2 cellular contexts compared by ENCODE assay signal in the genomic region with DNA sequence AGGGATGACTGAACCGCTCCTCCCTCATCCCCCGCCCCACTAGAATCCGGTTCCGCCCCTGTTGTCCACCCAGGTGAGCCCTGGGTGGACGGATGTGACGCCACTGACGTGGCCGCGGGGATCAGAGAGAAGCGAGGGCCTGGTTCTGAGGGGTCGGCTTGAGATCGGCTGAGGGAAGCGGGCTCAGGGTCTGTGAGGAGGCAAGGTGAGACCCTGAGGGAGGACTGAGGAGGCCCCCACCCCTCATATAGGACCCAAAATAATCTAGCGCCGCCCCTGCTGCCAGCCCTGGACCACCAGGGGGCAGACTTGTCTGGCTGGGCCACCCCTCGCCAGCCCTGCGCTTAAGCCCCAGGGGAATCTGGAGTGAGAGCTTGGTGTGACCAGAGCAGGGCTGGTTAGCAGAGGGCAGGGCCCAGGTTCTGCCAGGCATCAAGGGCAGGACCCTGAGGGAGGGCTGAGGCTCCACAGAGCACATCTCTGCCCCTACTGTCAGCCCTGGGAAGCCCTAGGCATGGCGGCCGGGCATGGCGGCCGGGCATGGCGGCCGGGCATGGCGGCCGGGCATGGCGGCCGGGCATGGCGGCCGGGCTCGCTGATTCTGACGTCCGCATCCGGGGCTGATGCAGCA.
TF ChIP-seq lines count a peak whose summit lies in the region.

TSS of gene MAGEA8 (plus strand) at position 103 of the 631 bp plus-strand sequence. CDS start 3,090 bp downstream, outside the sequence.

TF ChIP-seq in IMR-90, 13 proteins besides CTCF, POLR2A, EP300 and RAD21:
- no peak for TF ChIP-seq FOS (IDR thresholded peaks at IDR 0.05; ENCODE audit: low read depth, low read length)
- TF ChIP-seq CHD1 (IDR thresholded peaks at IDR 0.05; ENCODE audit: low read depth, low read length) = no peak
- TF ChIP-seq MXI1 (IDR thresholded peaks at IDR 0.05; ENCODE audit: borderline replicate concordance, low read depth, low read length) = no peak
- TF ChIP-seq RCOR1 (IDR thresholded peaks at IDR 0.05; ENCODE audit: insufficient replicate concordance, low read length) = no peak
- no peak for TF ChIP-seq MAZ (IDR thresholded peaks at IDR 0.05; ENCODE audit: borderline replicate concordance, low read depth, low read length)
- TF ChIP-seq RFX5 (IDR thresholded peaks at IDR 0.05; ENCODE audit: low read depth, low read length) = no peak
- TF ChIP-seq BHLHE40 (IDR thresholded peaks at IDR 0.05; ENCODE audit: low read depth, low read length) = no peak
- no peak for TF ChIP-seq MAFK (IDR thresholded peaks at IDR 0.05; ENCODE audit: low read depth, low read length)

TF ChIP-seq in GM12878, 131 proteins besides CTCF, POLR2A, EP300 and RAD21:
- TF ChIP-seq LARP7 (IDR thresholded peaks at IDR 0.05) = no peak
- TF ChIP-seq IKZF1 (conservative IDR thresholded peaks at IDR 0.05) = no peak
- no peak for TF ChIP-seq MTA2 (IDR thresholded peaks at IDR 0.05; ENCODE audit: low read depth)
- no peak for TF ChIP-seq SRF (IDR thresholded peaks at IDR 0.05; ENCODE audit: low read depth in 2 of 2, low read length in 2 of 2)
- no peak for TF ChIP-seq PAX5 (IDR thresholded peaks at IDR 0.05; ENCODE audit: borderline replicate concordance, low read depth, low read length)
- no peak for TF ChIP-seq WRNIP1 (IDR thresholded peaks at IDR 0.05; ENCODE audit: borderline replicate concordance, low read depth, low read length)
- TF ChIP-seq BHLHE40 (IDR thresholded peaks at IDR 0.05; ENCODE audit: borderline replicate concordance in 1 of 2, low read depth in 2 of 2, low read length in 1 of 2) = no peak
- TF ChIP-seq, protein P1, sequence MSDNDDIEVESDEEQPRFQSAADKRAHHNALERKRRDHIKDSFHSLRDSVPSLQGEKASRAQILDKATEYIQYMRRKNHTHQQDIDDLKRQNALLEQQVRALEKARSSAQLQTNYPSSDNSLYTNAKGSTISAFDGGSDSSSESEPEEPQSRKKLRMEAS (IDR thresholded peaks at IDR 0.05; ENCODE audit: low read depth, low read length) = no peak
- TF ChIP-seq USF2 (IDR thresholded peaks at IDR 0.05; ENCODE audit: borderline replicate concordance, low read depth, low read length) = no peak
- TF ChIP-seq, protein P2, sequence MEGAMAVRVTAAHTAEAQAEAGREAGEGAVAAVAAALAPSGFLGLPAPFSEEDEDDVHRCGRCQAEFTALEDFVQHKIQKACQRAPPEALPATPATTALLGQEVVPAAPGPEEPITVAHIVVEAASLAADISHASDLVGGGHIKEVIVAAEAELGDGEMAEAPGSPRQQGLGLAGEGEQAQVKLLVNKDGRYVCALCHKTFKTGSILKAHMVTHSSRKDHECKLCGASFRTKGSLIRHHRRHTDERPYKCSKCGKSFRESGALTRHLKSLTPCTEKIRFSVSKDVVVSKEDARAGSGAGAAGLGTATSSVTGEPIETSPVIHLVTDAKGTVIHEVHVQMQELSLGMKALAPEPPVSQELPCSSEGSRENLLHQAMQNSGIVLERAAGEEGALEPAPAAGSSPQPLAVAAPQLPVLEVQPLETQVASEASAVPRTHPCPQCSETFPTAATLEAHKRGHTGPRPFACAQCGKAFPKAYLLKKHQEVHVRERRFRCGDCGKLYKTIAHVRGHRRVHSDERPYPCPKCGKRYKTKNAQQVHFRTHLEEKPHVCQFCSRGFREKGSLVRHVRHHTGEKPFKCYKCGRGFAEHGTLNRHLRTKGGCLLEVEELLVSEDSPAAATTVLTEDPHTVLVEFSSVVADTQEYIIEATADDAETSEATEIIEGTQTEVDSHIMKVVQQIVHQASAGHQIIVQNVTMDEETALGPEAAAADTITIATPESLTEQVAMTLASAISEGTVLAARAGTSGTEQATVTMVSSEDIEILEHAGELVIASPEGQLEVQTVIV (IDR thresholded peaks at IDR 0.05; ENCODE audit: borderline replicate concordance, partially characterized antibody) = no peak
- no peak for TF ChIP-seq STAT3 (IDR thresholded peaks at IDR 0.05; ENCODE audit: low read depth, low read length)
- TF ChIP-seq KAT2A (conservative IDR thresholded peaks at IDR 0.05; ENCODE audit: control insufficient read depth, low read depth, low read length) = no peak
- no peak for TF ChIP-seq ZBTB33 (IDR thresholded peaks at IDR 0.05)
- TF ChIP-seq, protein P3, sequence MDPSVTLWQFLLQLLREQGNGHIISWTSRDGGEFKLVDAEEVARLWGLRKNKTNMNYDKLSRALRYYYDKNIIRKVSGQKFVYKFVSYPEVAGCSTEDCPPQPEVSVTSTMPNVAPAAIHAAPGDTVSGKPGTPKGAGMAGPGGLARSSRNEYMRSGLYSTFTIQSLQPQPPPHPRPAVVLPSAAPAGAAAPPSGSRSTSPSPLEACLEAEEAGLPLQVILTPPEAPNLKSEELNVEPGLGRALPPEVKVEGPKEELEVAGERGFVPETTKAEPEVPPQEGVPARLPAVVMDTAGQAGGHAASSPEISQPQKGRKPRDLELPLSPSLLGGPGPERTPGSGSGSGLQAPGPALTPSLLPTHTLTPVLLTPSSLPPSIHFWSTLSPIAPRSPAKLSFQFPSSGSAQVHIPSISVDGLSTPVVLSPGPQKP (IDR thresholded peaks at IDR 0.05; ENCODE audit: low read depth, low read length) = no peak
